Comparison of ENCODE assay signal across 29 cellular contexts in genomic region chr12:85005615-85006014, GRCh38. TPM values are rescaled to one million over a fixed set of nuclear protein-coding genes. Genes with fewer than 3 reads are reported as not detected.
"Had no signal": no experiment of that assay in that cellular context is flagged by ENCODE, and none has a peak within 500 bp of the region (broad histone marks: within the 10 kb centered on the region; RNA-seq: fewer than 3 reads in every experiment).

No MANE protein-coding gene starts in this region.

- H3K27me3 ChIP-seq: spleen had no signal

- H3K4me1 Mint-ChIP-seq: activated B cell treated with CpG ODN at 0.5 μM for 24 hours; activated CD4-positive, alpha-beta T cell treated with anti-CD3 and anti-CD28 coated beads for 36 hours; mesothelial cell of epicardium; natural killer cell had no signal

- H3K9me3 ChIP-seq: left ventricle myocardium inferior, spleen, tibial artery had no signal

- H3K27ac Mint-ChIP-seq: activated B cell treated with CpG ODN at 0.5 μM for 24 hours; activated CD4-positive, alpha-beta T cell treated with anti-CD3 and anti-CD28 coated beads for 36 hours; dendritic cell treated with granulocyte-macrophage colony-stimulating factor and Interleukin-4, amounts not matched to agents 40 ng/mL and 50 ng/mL, for 4 days; mesothelial cell of epicardium; natural killer cell; T-helper 1 cell treated with Interleukin-12 subunit alpha and Interleukin-12 subunit beta and Interleukin-4 antibody, amounts not matched to agents 30 μg/mL and 1 μg/mL, for 36 hours had no signal

- ATAC-seq: activated CD4-positive, alpha-beta T cell treated with anti-CD3 and anti-CD28 coated beads for 36 hours; natural killer cell had no signal

- H3K9me3 Mint-ChIP-seq: activated B cell treated with CpG ODN at 0.5 μM for 24 hours; dendritic cell treated with granulocyte-macrophage colony-stimulating factor and Interleukin-4, amounts not matched to agents 40 ng/mL and 50 ng/mL, for 4 days; T-helper 1 cell treated with Interleukin-12 subunit alpha and Interleukin-12 subunit beta and Interleukin-4 antibody, amounts not matched to agents 30 μg/mL and 1 μg/mL, for 36 hours had no signal

- H3K36me3 Mint-ChIP-seq: brain, mesothelial cell of epicardium, natural killer cell had no signal

- H3K4me1 ChIP-seq: left ventricle myocardium inferior, spleen, tibial artery had no signal

- H3K27ac ChIP-seq: left ventricle myocardium inferior, spleen, tibial artery had no signal

- H3K27me3 Mint-ChIP-seq: activated B cell treated with CpG ODN at 0.5 μM for 24 hours; activated CD4-positive, alpha-beta T cell treated with anti-CD3 and anti-CD28 coated beads for 36 hours; brain; dendritic cell treated with granulocyte-macrophage colony-stimulating factor and Interleukin-4, amounts not matched to agents 40 ng/mL and 50 ng/mL, for 4 days had no signal

- H3K4me3 ChIP-seq: left ventricle myocardium inferior, spleen, tibial artery had no signal

- H3K4me3 Mint-ChIP-seq: activated B cell treated with CpG ODN at 0.5 μM for 24 hours; activated CD4-positive, alpha-beta T cell treated with anti-CD3 and anti-CD28 coated beads for 36 hours; brain; dendritic cell treated with granulocyte-macrophage colony-stimulating factor and Interleukin-4, amounts not matched to agents 40 ng/mL and 50 ng/mL, for 4 days; mesothelial cell of epicardium; natural killer cell; T-helper 1 cell treated with Interleukin-12 subunit alpha and Interleukin-12 subunit beta and Interleukin-4 antibody, amounts not matched to agents 30 μg/mL and 1 μg/mL, for 36 hours had no signal

- DNase-seq: activated B cell treated with CpG ODN at 0.5 μM for 24 hours; activated CD4-positive, alpha-beta T cell treated with anti-CD3 and anti-CD28 coated beads for 36 hours; activated CD4-positive, alpha-beta T cell treated with anti-CD3 and anti-CD28 coated beads, Interleukin-2, amount 50 U/mL, for 4 hours; activated effector memory CD4-positive, alpha-beta T cell treated with Interleukin-2 at 50 U/mL for 16 hours; activated naive CD4-positive, alpha-beta T cell treated with anti-CD3 and anti-CD28 coated beads, Interleukin-2, amount 50 U/mL, for 16 hours; activated T-cell treated with anti-CD3 and anti-CD28 coated beads, Interleukin-2, amount 50 U/mL, for 48 hours; caudate nucleus; effector CD4-positive, alpha-beta T cell; erythroblast; foreskin fibroblast; left ventricle myocardium inferior; mammary epithelial cell; natural killer cell; spleen; stimulated activated CD4-positive, alpha-beta T cell treated with anti-CD3 and anti-CD28 coated beads, Interleukin-4, amount 100 ng/mL, for 1 hour; stimulated activated naive CD4-positive, alpha-beta T cell treated with Interleukin-2 at 50 U/mL for 16 hours; substantia nigra; T1000; tibial artery had no signal

- H3K36me3 ChIP-seq: left ventricle myocardium inferior, spleen, tibial artery had no signal

RNA-seq across cellular contexts. Expression of gene TSPAN19, which starts 30.5 kb away (rescaled TPM):
- total RNA-seq: activated B cell treated with CpG ODN at 0.5 μM for 24 hours; activated CD4-positive, alpha-beta T cell treated with anti-CD3 and anti-CD28 coated beads for 36 hours; aorta; fibroblast of lung; natural killer cell; osteoblast; posterior vena cava; ureter had no signal
- polyA plus RNA-seq: adipose tissue, aorta, fibroblast of lung had no signal

RNA-seq across cellular contexts. Expression of gene LRRIQ1, which starts 30.5 kb away (rescaled TPM):
- total RNA-seq: activated B cell treated with CpG ODN at 0.5 μM for 24 hours; activated CD4-positive, alpha-beta T cell treated with anti-CD3 and anti-CD28 coated beads for 36 hours; natural killer cell; osteoblast had no signal
- polyA plus RNA-seq: aorta had no signal
